In genomic region chrX:7115557-7115956, GRCh38 we compare ENCODE assay signal across 11 cellular contexts. TPM values are rescaled to one million over a fixed set of nuclear protein-coding genes. Genes with fewer than 3 reads are reported as not detected.
A peak's percentile ranks its signal among the peaks of the same experiment; 100 is the strongest.
DNase-seq lines count a peak whose midpoint lies in the region; ATAC-seq and TF ChIP-seq lines count a peak whose summit lies in the region.
"Had no signal": no experiment of that assay in that cellular context is flagged by ENCODE, and none has a peak within 500 bp of the region (broad histone marks: within the 10 kb centered on the region; RNA-seq: fewer than 3 reads in every experiment).

No MANE protein-coding gene starts in this region.

- H3K9me3 ChIP-seq in thyroid gland (no peaks in the 10 kb centered on the region), colonic mucosa (no peaks in the 10 kb centered on the region)
- H3K9me3 ChIP-seq: A549 had no signal

- TF ChIP-seq CTCF in AG10803 (conservative IDR thresholded peaks at IDR 0.05; ENCODE audit: low read length) (no peak), thyroid gland (IDR thresholded peaks at IDR 0.05) (no peak), colonic mucosa (IDR thresholded peaks at IDR 0.05) (no peak)

- H3K4me1 ChIP-seq in thyroid gland (peaks cover 5 to 6% of the 10 kb centered on the region in 2 donors), colonic mucosa (peaks cover 4% of the 10 kb centered on the region)

- no peak overlapping the region for H3K4me3 ChIP-seq in AG10803 (ENCODE audit: low read length)
- H3K4me3 ChIP-seq in thyroid gland (replicated peaks in 1 of 3), result no peak overlapping the region
- H3K4me3 ChIP-seq in colonic mucosa, result no peak overlapping the region
- H3K4me3 ChIP-seq: A549, tibial nerve had no signal

- intact Hi-C loops in thyroid gland (cut with DNase I) (no loop called here), colonic mucosa (cut with DNase I) (no loop called here)

- H3K36me3 ChIP-seq in thyroid gland, result no peaks in the 10 kb centered on the region
- no peaks in the 10 kb centered on the region for H3K36me3 ChIP-seq in colonic mucosa

- 66 to 68% methylated on average over 2 to 6 of the region's 6 CpGs for WGBS in thyroid gland, 2 donors

- ATAC-seq in GM19397 (IDR thresholded peaks at IDR 0.05; ENCODE audit: unreplicated experiment) (peak; percentile 59), HG03025 (IDR thresholded peaks at IDR 0.05; ENCODE audit: low FRiP score, unreplicated experiment) (peak; percentile 53)
- ATAC-seq: A549; activated T-cell treated with anti-CD3 and anti-CD28 coated beads, Interleukin-2, amount 50 U/mL, for 72 hours had no signal

- H3K9ac ChIP-seq in colonic mucosa (ENCODE audit: low read depth in 2 of 2, low read length in 2 of 2), result no peak overlapping the region

- H3K27ac ChIP-seq in thyroid gland (no peak overlapping the region), colonic mucosa (no peak overlapping the region)
- H3K27ac ChIP-seq: A549, tibial nerve had no signal

- H3K27me3 ChIP-seq in thyroid gland (no peaks in the 10 kb centered on the region), colonic mucosa (no peaks in the 10 kb centered on the region)
- H3K27me3 ChIP-seq: tibial nerve had no signal

- DNase-seq in AG10803 (ENCODE audit: low read depth) (peak; percentile 26), RPMI7951 (ENCODE audit: low read depth) (peak; percentile 73), SHP77 treated with DMSO at 0.1 percent for 48 hours (lab: John Stamatoyannopoulos, UW) (no peak), thyroid gland (no peak), colonic mucosa (no peak), COR-L47 (lab: John Stamatoyannopoulos, UW) (no peak)
- DNase-seq: activated T-cell treated with anti-CD3 and anti-CD28 coated beads, Interleukin-2, amount 50 U/mL, for 72 hours had no signal

- TF ChIP-seq POLR2A in thyroid gland (IDR thresholded peaks at IDR 0.05), result no peak

RNA-seq across cellular contexts. Expression of gene STS, which starts 32.0 kb away (rescaled TPM):
- total RNA-seq in RPMI7951 (2014; rRNA removed; shearing (Covaris generic)), result 2.1 and 3.5 TPM in 2 replicates
- total RNA-seq in thyroid gland (1 to 10 TPM; 5.4 to 9.3 (median 6.7) TPM), colonic mucosa (10 to 100 TPM; 15.1 to 20.0 TPM)

RNA-seq across cellular contexts. Expression of gene PUDP, which starts 32.4 kb away (rescaled TPM):
- total RNA-seq in RPMI7951 (2014; rRNA removed; shearing (Covaris generic)), result 7.3 and 8.8 TPM in 2 replicates
- total RNA-seq in thyroid gland, result 10 to 100 TPM; 11.3 to 27.5 (median 18.0) TPM
- total RNA-seq in colonic mucosa, result 10 to 100 TPM; 55.1 to 62.4 TPM

Comparison
In these comparisons a context has a peak if more than half of its experiments do, and no peak if none do; other contexts are left out.
1. DNase-seq: peak in AG10803 (single experiment) and RPMI7951 (single experiment); none in SHP77 treated with DMSO at 0.1 percent for 48 hours (single experiment), thyroid gland (0 of 2), colonic mucosa (single experiment) and COR-L47 (single experiment).